In genomic region chr19:28598861-28599260, GRCh38 we compare ENCODE assay signal across 34 cellular contexts.
"Had no signal": no experiment of that assay in that cellular context is flagged by ENCODE, and none has a peak within 500 bp of the region (broad histone marks: within the 10 kb centered on the region; RNA-seq: fewer than 3 reads in every experiment).

No MANE protein-coding gene starts in this region.

- ATAC-seq: activated CD4-positive, alpha-beta T cell treated with anti-CD3 and anti-CD28 coated beads for 36 hours; activated CD8-positive, alpha-beta memory T cell treated with anti-CD3 and anti-CD28 coated beads, Interleukin-2, amount 10 ng/mL, durations not matched to agents 7 days and 5 days; activated CD8-positive, alpha-beta T cell treated with anti-CD3 and anti-CD28 coated beads, Interleukin-2, amount 10 ng/mL, durations not matched to agents 7 days and 5 days; activated naive CD8-positive, alpha-beta T cell treated with anti-CD3 and anti-CD28 coated beads, Interleukin-2, amount 50 U/mL, for 24 hours; body of pancreas; gastroesophageal sphincter; T-helper 17 cell had no signal

- H3K27me3 Mint-ChIP-seq: activated CD4-positive, alpha-beta memory T cell treated with anti-CD3 and anti-CD28 coated beads for 36 hours; activated CD4-positive, alpha-beta T cell treated with anti-CD3 and anti-CD28 coated beads for 36 hours; activated CD4-positive, alpha-beta T cell treated with anti-CD3 and anti-CD28 coated beads, Interleukin-2, amount 10 ng/mL, durations not matched to agents 24 days and 14 days; activated CD8-positive, alpha-beta memory T cell treated with anti-CD3 and anti-CD28 coated beads, Interleukin-2, amount 10 ng/mL, durations not matched to agents 7 days and 5 days; activated naive CD4-positive, alpha-beta T cell treated with anti-CD3 and anti-CD28 coated beads, Interleukin-2, amount 50 U/mL, for 24 hours; activated naive CD8-positive, alpha-beta T cell treated with anti-CD3 and anti-CD28 coated beads for 36 hours; activated naive CD8-positive, alpha-beta T cell treated with anti-CD3 and anti-CD28 coated beads, Interleukin-2, amount 50 U/mL, for 24 hours; T-helper 17 cell had no signal

- H3K27me3 ChIP-seq: adrenal gland, body of pancreas, colonic mucosa, esophagus squamous epithelium, gastroesophageal sphincter had no signal

- H3K9me3 Mint-ChIP-seq: activated naive CD4-positive, alpha-beta T cell treated with anti-CD3 and anti-CD28 coated beads for 36 hours; activated naive CD4-positive, alpha-beta T cell treated with anti-CD3 and anti-CD28 coated beads, Interleukin-2, amount 50 U/mL, for 24 hours; activated naive CD8-positive, alpha-beta T cell treated with anti-CD3 and anti-CD28 coated beads for 36 hours; activated naive CD8-positive, alpha-beta T cell treated with anti-CD3 and anti-CD28 coated beads, Interleukin-2, amount 50 U/mL, for 24 hours; activated T-helper 1 cell treated with anti-CD3 and anti-CD28 coated beads, Interleukin-12 subunit alpha, Interleukin-12 subunit beta, Interleukin-2, Interleukin-4 antibody, amounts not matched to agents 30 ng/mL and 10 ng/mL and 1 ng/mL, durations not matched to agents 14 hours and 24 hours and 36 hours had no signal

- H3K9me3 ChIP-seq: adrenal gland, body of pancreas, colonic mucosa, gastroesophageal sphincter had no signal

- H3K27ac ChIP-seq: adrenal gland, colonic mucosa, epithelial cell of prostate, esophagus squamous epithelium, gastroesophageal sphincter, WERI-Rb-1 had no signal

- H3K4me1 Mint-ChIP-seq: activated CD4-positive, alpha-beta T cell treated with anti-CD3 and anti-CD28 coated beads for 36 hours; activated CD4-positive, alpha-beta T cell treated with anti-CD3 and anti-CD28 coated beads, Interleukin-2, amount 10 ng/mL, durations not matched to agents 24 days and 14 days; activated CD8-positive, alpha-beta memory T cell treated with anti-CD3 and anti-CD28 coated beads, Interleukin-2, amount 10 ng/mL, durations not matched to agents 7 days and 5 days; activated naive CD4-positive, alpha-beta T cell treated with anti-CD3 and anti-CD28 coated beads, Interleukin-2, amount 50 U/mL, for 24 hours; activated naive CD8-positive, alpha-beta T cell treated with anti-CD3 and anti-CD28 coated beads for 36 hours; T-helper 17 cell had no signal

- H3K36me3 Mint-ChIP-seq: activated CD4-positive, alpha-beta memory T cell treated with anti-CD3 and anti-CD28 coated beads for 36 hours; activated CD8-positive, alpha-beta memory T cell treated with anti-CD3 and anti-CD28 coated beads, Interleukin-2, amount 10 ng/mL, durations not matched to agents 7 days and 5 days; activated naive CD4-positive, alpha-beta T cell treated with anti-CD3 and anti-CD28 coated beads, Interleukin-2, amount 50 U/mL, for 24 hours; activated naive CD8-positive, alpha-beta T cell treated with anti-CD3 and anti-CD28 coated beads for 36 hours had no signal

- H3K36me3 ChIP-seq: adrenal gland, colonic mucosa, esophagus squamous epithelium, gastroesophageal sphincter, WERI-Rb-1 had no signal

- H3K27ac Mint-ChIP-seq: activated CD4-positive, alpha-beta memory T cell treated with anti-CD3 and anti-CD28 coated beads for 36 hours; activated CD4-positive, alpha-beta T cell treated with anti-CD3 and anti-CD28 coated beads for 36 hours; activated CD4-positive, alpha-beta T cell treated with anti-CD3 and anti-CD28 coated beads, Interleukin-2, amount 10 ng/mL, durations not matched to agents 24 days and 14 days; activated CD8-positive, alpha-beta memory T cell treated with anti-CD3 and anti-CD28 coated beads, Interleukin-2, amount 10 ng/mL, durations not matched to agents 7 days and 5 days; activated CD8-positive, alpha-beta T cell treated with anti-CD3 and anti-CD28 coated beads, Interleukin-2, amount 10 ng/mL, durations not matched to agents 7 days and 5 days; activated naive CD4-positive, alpha-beta T cell treated with anti-CD3 and anti-CD28 coated beads for 36 hours; activated naive CD4-positive, alpha-beta T cell treated with anti-CD3 and anti-CD28 coated beads, Interleukin-2, amount 50 U/mL, for 24 hours; activated naive CD8-positive, alpha-beta T cell treated with anti-CD3 and anti-CD28 coated beads for 36 hours; activated naive CD8-positive, alpha-beta T cell treated with anti-CD3 and anti-CD28 coated beads, Interleukin-2, amount 50 U/mL, for 24 hours; activated T-helper 1 cell treated with anti-CD3 and anti-CD28 coated beads, Interleukin-12 subunit alpha, Interleukin-12 subunit beta, Interleukin-2, Interleukin-4 antibody, amounts not matched to agents 30 ng/mL and 10 ng/mL and 1 ng/mL, durations not matched to agents 14 hours and 24 hours and 36 hours; activated T-helper 2 cell treated with anti-CD3 and anti-CD28 coated beads, Interferon-gamma antibody, Interleukin-2, Interleukin-4, amounts not matched to agents 10 μg/mL and 5 μg/mL and 100 μg/mL, durations not matched to agents 14 hours and 24 hours and 36 hours; T-helper 17 cell; T-helper 2 cell treated with Interferon-gamma antibody and Interleukin-4, amounts not matched to agents 5 μg/mL and 100 μg/mL, for 36 hours had no signal

- DNase-seq: activated CD4-positive, alpha-beta memory T cell treated with anti-CD3 and anti-CD28 coated beads for 36 hours; activated CD4-positive, alpha-beta T cell treated with anti-CD3 and anti-CD28 coated beads for 36 hours; activated CD4-positive, alpha-beta T cell treated with anti-CD3 and anti-CD28 coated beads, Interleukin-2, amount 10 ng/mL, durations not matched to agents 24 days and 14 days; activated CD4-positive, CD25-positive, alpha-beta regulatory T cell; activated CD4-positive, CD25-positive, alpha-beta regulatory T cell treated with anti-CD3 and anti-CD28 coated beads, Interleukin-2, amount 50 U/mL, for 72 hours; activated CD8-positive, alpha-beta memory T cell treated with anti-CD3 and anti-CD28 coated beads, Interleukin-2, amount 10 ng/mL, durations not matched to agents 7 days and 5 days; activated CD8-positive, alpha-beta memory T cell treated with anti-CD3 and anti-CD28 coated beads, Interleukin-2, amount 50 U/mL, for 4 hours; activated CD8-positive, alpha-beta T cell treated with anti-CD3 and anti-CD28 coated beads, Interleukin-2, amount 10 ng/mL, durations not matched to agents 7 days and 5 days; activated effector memory CD4-positive, alpha-beta T cell treated with anti-CD3 and anti-CD28 coated beads, Interleukin-2, amount 50 U/mL, for 16 hours; activated naive CD4-positive, alpha-beta T cell treated with anti-CD3 and anti-CD28 coated beads for 36 hours; activated naive CD8-positive, alpha-beta T cell treated with anti-CD3 and anti-CD28 coated beads for 36 hours; activated naive CD8-positive, alpha-beta T cell treated with anti-CD3 and anti-CD28 coated beads, Interleukin-2, amount 50 U/mL, for 24 hours; activated T-cell treated with anti-CD3 and anti-CD28 coated beads, Interleukin-2, amount 50 U/mL, for 1 hour; activated T-cell treated with anti-CD3 and anti-CD28 coated beads, Interleukin-2, amount 50 U/mL, for 48 hours; adrenal gland; amygdala; aorta; body of pancreas; central memory CD4-positive, alpha-beta T cell; cerebellar nuclear complex; colonic mucosa; effector CD8-positive, alpha-beta T cell; esophagus squamous epithelium; foreskin melanocyte; T-helper 1 cell; T-helper 17 cell; T1000; WERI-Rb-1 had no signal

- H3K4me1 ChIP-seq: adrenal gland, colonic mucosa, esophagus squamous epithelium, gastroesophageal sphincter had no signal

- H3K4me3 Mint-ChIP-seq: activated CD4-positive, alpha-beta memory T cell treated with anti-CD3 and anti-CD28 coated beads for 36 hours; activated CD4-positive, alpha-beta T cell treated with anti-CD3 and anti-CD28 coated beads for 36 hours; activated CD4-positive, alpha-beta T cell treated with anti-CD3 and anti-CD28 coated beads, Interleukin-2, amount 10 ng/mL, durations not matched to agents 24 days and 14 days; activated CD8-positive, alpha-beta memory T cell treated with anti-CD3 and anti-CD28 coated beads, Interleukin-2, amount 10 ng/mL, durations not matched to agents 7 days and 5 days; activated CD8-positive, alpha-beta T cell treated with anti-CD3 and anti-CD28 coated beads, Interleukin-2, amount 10 ng/mL, durations not matched to agents 7 days and 5 days; activated naive CD4-positive, alpha-beta T cell treated with anti-CD3 and anti-CD28 coated beads for 36 hours; activated naive CD4-positive, alpha-beta T cell treated with anti-CD3 and anti-CD28 coated beads, Interleukin-2, amount 50 U/mL, for 24 hours; activated naive CD8-positive, alpha-beta T cell treated with anti-CD3 and anti-CD28 coated beads for 36 hours; activated naive CD8-positive, alpha-beta T cell treated with anti-CD3 and anti-CD28 coated beads, Interleukin-2, amount 50 U/mL, for 24 hours; activated T-helper 1 cell treated with anti-CD3 and anti-CD28 coated beads, Interleukin-12 subunit alpha, Interleukin-12 subunit beta, Interleukin-2, Interleukin-4 antibody, amounts not matched to agents 30 ng/mL and 10 ng/mL and 1 ng/mL, durations not matched to agents 14 hours and 24 hours and 36 hours; T-helper 17 cell; T-helper 2 cell treated with Interferon-gamma antibody and Interleukin-4, amounts not matched to agents 5 μg/mL and 100 μg/mL, for 36 hours had no signal

- H3K4me3 ChIP-seq: adrenal gland, body of pancreas, colonic mucosa, esophagus squamous epithelium, gastroesophageal sphincter had no signal
